ENCODE assay signal across 8 cellular contexts in the genomic region with DNA sequence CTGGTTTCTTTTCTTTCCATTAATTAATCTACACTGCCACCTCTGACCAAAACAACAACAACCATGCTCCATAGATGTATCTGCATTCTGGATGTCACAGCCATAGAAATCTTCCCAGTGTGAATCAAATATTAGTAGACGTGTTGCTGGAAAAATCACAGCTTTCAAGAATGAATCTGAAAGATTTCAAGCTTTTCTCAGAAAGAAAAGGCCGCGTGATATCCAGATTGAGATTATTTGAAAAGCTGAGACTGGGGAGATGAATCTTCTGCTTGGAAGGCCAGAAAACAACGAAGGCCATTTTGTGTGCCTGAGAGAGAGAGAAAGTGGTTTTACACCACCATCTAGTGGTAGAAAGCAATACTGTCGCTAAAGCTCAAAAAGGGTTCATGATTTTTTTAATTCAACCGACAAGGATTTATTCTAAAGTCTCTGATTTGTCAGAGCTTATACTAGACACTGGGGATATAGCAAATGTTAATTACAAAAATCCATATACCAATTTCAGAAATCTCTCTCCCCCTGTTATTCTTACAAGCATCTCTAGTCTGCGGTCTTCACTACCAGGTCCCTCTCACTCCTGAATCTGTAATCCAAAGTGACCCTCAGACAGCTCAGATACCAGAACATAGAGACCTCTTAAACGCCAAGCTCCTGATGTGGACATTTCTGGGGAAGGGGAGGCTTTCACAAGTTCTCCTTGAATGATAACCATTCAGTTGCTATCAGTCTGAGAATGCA.
DNase-seq lines count a peak whose midpoint lies in the region; ATAC-seq, FAIRE-seq and TF ChIP-seq lines count a peak whose summit lies in the region.

No MANE protein-coding gene starts in this region.

- H3K4me3 Mint-ChIP-seq in T-cell = peak overlapping the region; percentile 13 to 64 (median 59)
- peak overlapping the region; percentile 56 for H3K4me3 Mint-ChIP-seq in memory B cell

- H3K27me3 ChIP-seq in BE2C (no peaks in the 10 kb centered on the region), duodenal mucosa (ENCODE audit: control insufficient read depth in 1 of 2, insufficient read depth in 2 of 2, low read length in 2 of 2) (no peaks in the 10 kb centered on the region)

- TF ChIP-seq CTCF in BE2C (IDR thresholded peaks at IDR 0.05; ENCODE audit: low read depth, low read length) = peak; percentile 63

- H3K36me3 ChIP-seq in BE2C = no peaks in the 10 kb centered on the region
- no peaks in the 10 kb centered on the region for H3K36me3 ChIP-seq in duodenal mucosa (ENCODE audit: control insufficient read depth in 1 of 2, insufficient read depth in 2 of 2, low read length in 2 of 2)

- DNase-seq in BE2C = peak; percentile 18
- peak; percentile 65 for DNase-seq in NCI-H1436 (lab: John Stamatoyannopoulos, UW)
- DNase-seq in T-cell = peak in 21 of 34 experiments; percentile 5 to 61 (median 20)
- DNase-seq in memory B cell (ENCODE audit: low spot score in 2 of 2) = peak; percentile 44 to 71
- peak; percentile 52 for DNase-seq in urothelium cell line (ENCODE audit: low spot score)

- H3K4me3 ChIP-seq in BE2C (ENCODE audit: low read depth, low read length) (no peak overlapping the region), duodenal mucosa (ENCODE audit: low read depth in 1 of 2, low read length in 2 of 2) (no peak overlapping the region)

- H3K4me1 Mint-ChIP-seq in T-cell = peaks cover 22 to 24% (median 23%) of the 10 kb centered on the region in 3 donors
- peaks cover 22% of the 10 kb centered on the region for H3K4me1 Mint-ChIP-seq in memory B cell

- no peak for FAIRE-seq in urothelium cell line (lab: Jason Lieb, UNC)

- H3K27ac Mint-ChIP-seq in T-cell = peak overlapping the region; percentile 97
- peak overlapping the region; percentile 93 for H3K27ac Mint-ChIP-seq in memory B cell

- H3K36me3 Mint-ChIP-seq in T-cell = no peaks in the 10 kb centered on the region
- H3K36me3 Mint-ChIP-seq in memory B cell = no peaks in the 10 kb centered on the region

- peak overlapping the region; percentile 15 for H3K27ac ChIP-seq in duodenal mucosa (ENCODE audit: low read depth, low read length)

- ATAC-seq in GM18499 (IDR thresholded peaks at IDR 0.05; ENCODE audit: insufficient read depth, unreplicated experiment) = peak; percentile 43
- ATAC-seq in HG02870 (IDR thresholded peaks at IDR 0.05; ENCODE audit: unreplicated experiment) = peak; percentile 40
- peak; percentile 60 to 68 (median 64) for ATAC-seq in T-cell (replicated peaks in 1 of 4)
- ATAC-seq in memory B cell (ENCODE audit: low read depth) = peak; percentile 69

- H3K9ac ChIP-seq in duodenal mucosa (ENCODE audit: low read depth in 1 of 2, low read length in 2 of 2) = no peak overlapping the region

- no peaks in the 10 kb centered on the region for H3K9me3 Mint-ChIP-seq in T-cell
- no peaks in the 10 kb centered on the region for H3K9me3 Mint-ChIP-seq in memory B cell

- POLR2A ChIA-PET in T-cell (lab: Charles Lee) = interaction anchor here (0.6 to 1.5 kb wide), 8 partner anchors 9 to 1345 kb away, joined by 3 to 4 read pairs (median 3); no protein-coding TSS in a partner anchor

- CTCF ChIA-PET in T-cell (lab: Charles Lee) = interaction anchor here (0.5 to 6.8 kb wide), 56 partner anchors 10 to 1211 kb away, joined by 3 to 320 read pairs (median 4); no protein-coding TSS in a partner anchor

- H3K9me3 ChIP-seq in BE2C (no peaks in the 10 kb centered on the region), duodenal mucosa (ENCODE audit: control insufficient read depth in 1 of 2, low read length in 2 of 2) (no peaks in the 10 kb centered on the region)

- H3K4me1 ChIP-seq in BE2C (peaks cover 33% of the 10 kb centered on the region), duodenal mucosa (ENCODE audit: control insufficient read depth in 1 of 2, insufficient read depth in 2 of 2, low read length in 2 of 2) (peaks cover 0 to 5% of the 10 kb centered on the region in 2 donors)

- peaks cover 0 to 4% of the 10 kb centered on the region in 2 donors for H3K27me3 Mint-ChIP-seq in T-cell
- H3K27me3 Mint-ChIP-seq in memory B cell = peaks cover 1% of the 10 kb centered on the region
